In genomic region chr7:46811529-46811928, GRCh38 we compare ENCODE assay signal across 10 cellular contexts.
DNase-seq lines count a peak whose midpoint lies in the region; ATAC-seq and TF ChIP-seq lines count a peak whose summit lies in the region.
"Had no signal": no experiment of that assay in that cellular context is flagged by ENCODE, and none has a peak within 500 bp of the region (broad histone marks: within the 10 kb centered on the region; RNA-seq: fewer than 3 reads in every experiment).

No MANE protein-coding gene starts in this region.

- H3K4me3 ChIP-seq in astrocyte of the cerebellum (ENCODE audit: low read depth, low read length) (no peak overlapping the region), right cardiac atrium (ENCODE audit: low read length) (no peak overlapping the region)
- H3K4me3 ChIP-seq: dorsolateral prefrontal cortex had no signal

- H3K9me3 ChIP-seq in right cardiac atrium (ENCODE audit: control insufficient read depth, low read length) = no peaks in the 10 kb centered on the region

- peaks cover 4% of the 10 kb centered on the region for H3K4me1 ChIP-seq in right cardiac atrium (ENCODE audit: control insufficient read depth, insufficient read depth, low read length)

- intact Hi-C loops in right cardiac atrium (cut with DNase I) = no loop called here

- no peaks in the 10 kb centered on the region for H3K27me3 ChIP-seq in right cardiac atrium (ENCODE audit: control insufficient read depth, insufficient read depth)

- H3K27ac ChIP-seq in right cardiac atrium (ENCODE audit: low read length) = no peak overlapping the region
- H3K27ac ChIP-seq: dorsolateral prefrontal cortex had no signal

- TF ChIP-seq CTCF in astrocyte of the cerebellum (IDR thresholded peaks at IDR 0.05; ENCODE audit: low read depth, low read length, missing control alignments) = no peak

- DNase-seq in HK-2 (ENCODE audit: unreplicated experiment) = peak; percentile 67
- DNase-seq in astrocyte of the cerebellum (ENCODE audit: low read depth) = peak; percentile 79
- peak; percentile 44 to 56 (median 47) for DNase-seq in right cardiac atrium
- peak; percentile 92 for DNase-seq in stromal cell of bone marrow (ENCODE audit: low read depth)
- DNase-seq in T-helper 1 cell = no peak
- DNase-seq: dorsolateral prefrontal cortex, Karpas-422, RPMI8226 had no signal

- in situ Hi-C loops in astrocyte of the cerebellum (cut with HindIII; ENCODE audit: low sequenced_read_pairs) = no loop called here

- ATAC-seq in right cardiac atrium (peak; percentile 88 to 92), HG02885 (IDR thresholded peaks at IDR 0.05; ENCODE audit: poor library complexity, unreplicated experiment) (no peak), GM18520 (IDR thresholded peaks at IDR 0.05; ENCODE audit: unreplicated experiment) (no peak)

- WGBS in right cardiac atrium = 42% methylated on average over 4 of the region's 4 CpGs

Comparison
In these comparisons a context has a peak if more than half of its experiments do, and no peak if none do; other contexts are left out.
1. DNase-seq: peak in HK-2 (single experiment), astrocyte of the cerebellum (single experiment), right cardiac atrium (3 of 3) and stromal cell of bone marrow (single experiment); none in T-helper 1 cell (0 of 5).
2. ATAC-seq: peak in right cardiac atrium (2 of 2); none in HG02885 (single experiment) and GM18520 (single experiment).